In the genomic region with DNA sequence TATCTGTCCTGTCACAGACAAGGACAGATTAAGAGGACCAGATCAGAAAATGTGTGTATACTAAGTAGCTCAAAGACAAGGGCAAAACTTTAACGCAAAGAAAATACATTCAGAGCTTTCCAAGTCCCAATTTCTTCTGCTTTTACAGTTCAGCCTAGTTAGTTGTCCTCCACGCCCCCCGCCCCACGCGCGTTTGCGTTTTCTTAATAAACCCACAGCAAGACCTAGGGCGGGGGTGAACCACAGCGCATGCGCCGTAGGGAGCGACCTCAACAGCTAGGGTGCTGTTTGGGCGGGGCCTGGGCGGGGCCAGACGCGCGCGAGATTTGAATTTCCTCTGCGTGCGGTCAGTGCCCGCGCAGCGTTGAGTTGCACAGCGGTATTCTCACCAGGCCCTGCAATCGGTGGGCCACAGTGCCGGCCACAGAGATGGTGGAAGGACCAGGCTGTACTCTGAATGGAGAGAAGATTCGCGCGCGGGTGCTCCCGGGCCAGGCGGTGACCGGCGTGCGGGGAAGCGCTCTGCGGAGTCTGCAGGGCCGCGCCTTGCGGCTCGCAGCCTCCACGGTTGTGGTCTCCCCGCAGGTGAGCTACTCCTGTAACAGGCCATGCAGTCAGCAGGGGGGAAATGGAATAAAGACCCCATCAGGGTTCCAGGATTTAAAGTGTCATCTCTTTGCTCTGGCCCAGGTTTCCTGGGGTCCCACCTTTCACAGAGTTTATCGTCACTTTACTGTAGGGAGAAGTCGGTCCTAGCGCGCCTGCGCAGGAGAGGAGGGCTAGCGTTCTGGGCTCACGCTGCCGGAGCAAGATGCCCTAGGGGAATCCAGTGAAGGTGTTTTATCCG, we compare ENCODE assay signal across 8 cellular contexts.
DNase-seq lines count a peak whose midpoint lies in the region; ATAC-seq and TF ChIP-seq lines count a peak whose summit lies in the region.

A gene with protein sequence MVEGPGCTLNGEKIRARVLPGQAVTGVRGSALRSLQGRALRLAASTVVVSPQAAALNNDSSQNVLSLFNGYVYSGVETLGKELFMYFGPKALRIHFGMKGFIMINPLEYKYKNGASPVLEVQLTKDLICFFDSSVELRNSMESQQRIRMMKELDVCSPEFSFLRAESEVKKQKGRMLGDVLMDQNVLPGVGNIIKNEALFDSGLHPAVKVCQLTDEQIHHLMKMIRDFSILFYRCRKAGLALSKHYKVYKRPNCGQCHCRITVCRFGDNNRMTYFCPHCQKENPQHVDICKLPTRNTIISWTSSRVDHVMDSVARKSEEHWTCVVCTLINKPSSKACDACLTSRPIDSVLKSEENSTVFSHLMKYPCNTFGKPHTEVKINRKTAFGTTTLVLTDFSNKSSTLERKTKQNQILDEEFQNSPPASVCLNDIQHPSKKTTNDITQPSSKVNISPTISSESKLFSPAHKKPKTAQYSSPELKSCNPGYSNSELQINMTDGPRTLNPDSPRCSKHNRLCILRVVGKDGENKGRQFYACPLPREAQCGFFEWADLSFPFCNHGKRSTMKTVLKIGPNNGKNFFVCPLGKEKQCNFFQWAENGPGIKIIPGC (plus strand): TSS at position 350 of the 847 bp plus-strand sequence. CDS start 80 bp downstream, at position 430.

- TF ChIP-seq CTCF in WI38 (IDR thresholded peaks at IDR 0.05; ENCODE audit: low read depth, low read length) (no peak), cardiac fibroblast (IDR thresholded peaks at IDR 0.05; ENCODE audit: low read depth, low read length) (no peak)

- peak; percentile 98 for DNase-seq in AG08395 (ENCODE audit: low spot score)
- DNase-seq in NCI-H2227 treated with DMSO at 0.1 percent for 48 hours (lab: John Stamatoyannopoulos, UW): peak; percentile 61
- DNase-seq in cardiac fibroblast (ENCODE audit: low read depth in 2 of 2): peak; percentile 93 to 94
- DNase-seq in islet precursor cell: peak; percentile 93
- DNase-seq in stimulated activated CD4-positive, alpha-beta T cell treated with anti-CD3 and anti-CD28 coated beads, Interleukin-12 subunit alpha, Interleukin-12 subunit beta, amount 100 ng/mL, for 48 hours (ENCODE audit: low read depth in 2 of 3, low spot score in 1 of 3): peak; percentile 90 to 93 (median 92)

- ATAC-seq in GM18907 (IDR thresholded peaks at IDR 0.05; ENCODE audit: unreplicated experiment): peak; percentile 94
- peak; percentile 86 for ATAC-seq in HG03139 (IDR thresholded peaks at IDR 0.05; ENCODE audit: unreplicated experiment)

- H3K4me3 ChIP-seq in WI38 (ENCODE audit: low read depth, low read length): peak within 1 kb of the TSS; percentile 85
- peak within 1 kb of the TSS; percentile 69 to 85 for H3K4me3 ChIP-seq in cardiac fibroblast (replicated peaks in 1 of 2; ENCODE audit: low read depth in 2 of 2, low read length in 2 of 2)

Comparison
In these comparisons a context has a peak if more than half of its experiments do, and no peak if none do; other contexts are left out.
1. Peak in every context shown above with its lines: DNase-seq, ATAC-seq and H3K4me3 ChIP-seq.